Comparison of ENCODE assay signal across 1 cellular context in genomic region chr1:17700981-17701870, GRCh38.
TF ChIP-seq lines count a peak whose summit lies in the region.

No MANE protein-coding gene starts in this region.

TF ChIP-seq in HepG2, 621 proteins besides CTCF, POLR2A, EP300 and RAD21 (continued from another document):
- no peak for TF ChIP-seq JDP2 (CRISPR knock-in tag; IDR thresholded peaks at IDR 0.05; ENCODE audit: borderline replicate concordance)
TF ChIP-seq in HepG2: peak in this region for 1.
